Comparison of ENCODE assay signal across 23 cellular contexts in the genomic region with DNA sequence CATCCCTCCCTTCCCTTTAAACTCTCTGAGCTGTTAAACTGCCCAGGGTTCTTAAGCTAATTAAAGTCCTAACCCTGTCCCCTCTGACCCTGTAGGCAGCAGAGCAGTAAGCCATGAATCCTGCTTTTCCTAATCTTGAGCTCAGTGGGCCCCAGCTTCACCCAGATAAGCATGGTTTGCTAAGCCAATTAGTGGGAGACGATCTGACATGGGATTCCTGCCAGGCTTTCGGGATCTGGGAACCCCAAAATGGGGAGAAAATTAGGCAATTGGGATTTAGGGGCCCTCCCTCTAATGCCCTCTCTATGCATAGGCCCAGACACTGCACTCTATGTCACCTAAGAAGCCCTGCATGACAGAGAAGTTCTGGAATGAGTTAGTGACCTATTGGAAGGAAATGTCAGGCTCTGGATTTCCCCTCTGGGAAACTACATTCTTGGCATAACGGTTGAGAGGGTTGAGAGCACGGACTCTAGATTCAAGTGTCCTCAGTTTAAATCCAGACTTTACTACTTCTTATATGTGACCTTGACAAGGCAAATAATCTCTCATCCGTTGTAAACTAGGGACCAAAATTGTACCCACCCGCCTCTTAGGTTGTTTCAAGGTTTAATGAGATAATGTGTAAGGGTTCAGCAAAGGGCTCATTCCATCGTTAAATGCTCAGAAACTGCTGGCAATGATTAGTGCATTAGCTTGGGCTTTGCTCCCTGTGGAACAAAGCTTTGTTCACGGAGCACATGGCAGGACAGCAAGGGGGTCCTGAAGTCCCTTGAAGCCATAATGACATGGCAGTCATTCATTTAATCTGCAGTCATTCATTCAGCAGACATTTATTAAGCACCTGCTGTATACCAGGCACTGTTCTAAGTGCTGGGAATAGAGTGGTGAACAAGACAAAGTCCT. TPM values are rescaled to one million over a fixed set of nuclear protein-coding genes. Genes with fewer than 3 reads are reported as not detected.
DNase-seq lines count a peak whose midpoint lies in the region; ATAC-seq and TF ChIP-seq lines count a peak whose summit lies in the region.
"Had no signal": no experiment of that assay in that cellular context is flagged by ENCODE, and none has a peak within 500 bp of the region (broad histone marks: within the 10 kb centered on the region; RNA-seq: fewer than 3 reads in every experiment).

No MANE protein-coding gene starts in this region.

- ATAC-seq in IMR-90 (ENCODE audit: low read depth) (no peak), GM18517 (IDR thresholded peaks at IDR 0.05; ENCODE audit: unreplicated experiment) (no peak)

- no peaks in the 10 kb centered on the region for H3K79me1 ChIP-seq in IMR-90 (ENCODE audit: low read depth in 1 of 2, low read length in 2 of 2)

- intact Hi-C loops in IMR-90 (cut with micrococcal nuclease), result no loop called here
- intact Hi-C loops in activated naive CD4-positive, alpha-beta T cell treated with anti-CD3 and anti-CD28 coated beads for 36 hours (cut with micrococcal nuclease), result no loop called here

- no peak overlapping the region for H3K18ac ChIP-seq in IMR-90 (ENCODE audit: low read depth, low read length)

- TF ChIP-seq RAD21 in IMR-90 (IDR thresholded peaks at IDR 0.05; ENCODE audit: low read length), result no peak

- H3K36me3 ChIP-seq in IMR-90 (ENCODE audit: control insufficient read depth, insufficient read depth, low read length), result no peaks in the 10 kb centered on the region
- H3K36me3 ChIP-seq: left ventricle myocardium inferior, ovary, vagina had no signal

- H3K9ac ChIP-seq in IMR-90 (ENCODE audit: low read depth, low read length), result no peak overlapping the region

- DNase-seq in Caki2 (ENCODE audit: low read depth) (peak; percentile 97), IMR-90 (peak; percentile 36), ecto neural progenitor cell (ENCODE audit: low spot score) (peak; percentile 63), nephron progenitor cell (peak; percentile 30), NCI-H1048 (lab: John Stamatoyannopoulos, UW) (no peak)
- no peak for DNase-seq in activated naive CD4-positive, alpha-beta T cell treated with anti-CD3 and anti-CD28 coated beads for 36 hours
- DNase-seq in stimulated activated CD4-positive, alpha-beta T cell treated with anti-CD3 and anti-CD28 coated beads, Interleukin-4, amount 100 ng/mL, for 24 hours, result no peak
- DNase-seq: activated T-cell treated with anti-CD3 and anti-CD28 coated beads for 4 hours; effector memory CD4-positive, alpha-beta T cell; hippocampal formation; left ventricle myocardium inferior; NCI-H146; NCI-H226; NK-92 treated with Interleukin-12 subunit alpha and Interleukin-12 subunit beta, amount 100 ng/mL, for 24 hours; ovary; stimulated activated CD4-positive, alpha-beta T cell treated with anti-CD3 and anti-CD28 coated beads, Interleukin-2, amount 100 ng/mL, for 48 hours; substantia nigra had no signal

- no peak overlapping the region for H4K91ac ChIP-seq in IMR-90 (ENCODE audit: insufficient read depth, low read depth, low read length)

- no peak overlapping the region for H2AFZ ChIP-seq in IMR-90 (replicated peaks; ENCODE audit: low read length, poor library complexity)

- no peak overlapping the region for H3K4me3 ChIP-seq in IMR-90 (ENCODE audit: insufficient read depth, low read depth, low read length)
- H3K4me3 ChIP-seq: left ventricle myocardium inferior, ovary, vagina had no signal

- no peaks in the 10 kb centered on the region for H3K36me3 Mint-ChIP-seq in nephron progenitor cell (ENCODE audit: low read depth)
- H3K36me3 Mint-ChIP-seq in activated naive CD4-positive, alpha-beta T cell treated with anti-CD3 and anti-CD28 coated beads for 36 hours (ENCODE audit: low read depth), result no peaks in the 10 kb centered on the region

- no TSS peak for BruUV-seq in IMR-90 (replicated peaks; lab: Mats Ljungman, UMichigan)

- no peak overlapping the region for H2AK5ac ChIP-seq in IMR-90 (ENCODE audit: low read depth, low read length)

- no peak overlapping the region for H3K23ac ChIP-seq in IMR-90 (ENCODE audit: low read depth, low read length)

- H3K9me1 ChIP-seq in IMR-90 (ENCODE audit: insufficient read depth, low read length), result no peaks in the 10 kb centered on the region

- TF ChIP-seq POLR2A in IMR-90 (IDR thresholded peaks at IDR 0.05; ENCODE audit: low read depth, low read length), result no peak

- H3K4me1 Mint-ChIP-seq in nephron progenitor cell, result peaks cover 90% of the 10 kb centered on the region
- peaks cover 4% of the 10 kb centered on the region for H3K4me1 Mint-ChIP-seq in activated naive CD4-positive, alpha-beta T cell treated with anti-CD3 and anti-CD28 coated beads for 36 hours (ENCODE audit: low read depth)

- H4K20me1 ChIP-seq in IMR-90 (ENCODE audit: insufficient read depth, low read length), result peaks cover 6% of the 10 kb centered on the region; the same call in 1 of the 2 replicates

- H3K4me1 ChIP-seq in IMR-90 (ENCODE audit: control insufficient read depth, insufficient read depth, low read length), result no peaks in the 10 kb centered on the region; the same call in 1 of the 2 replicates

- dilution Hi-C loops in IMR-90 (cut with HindIII; ENCODE audit: low sequenced_read_pairs, unreplicated experiment), result no loop called here

- POLR2A ChIA-PET in IMR-90 (lab: Charles Lee; ENCODE audit: unreplicated experiment), result no interaction called here

- CTCF ChIA-PET in IMR-90 (lab: Yijun Ruan, JAX), result no interaction called here
- CTCF ChIA-PET in activated naive CD4-positive, alpha-beta T cell treated with anti-CD3 and anti-CD28 coated beads for 36 hours (lab: Charles Lee), result interaction anchor here (1.0 to 2.7 kb wide), 2 partner anchors 21 to 58 kb away, joined by 3 to 8 read pairs; a partner anchor contains a TSS

- no peak overlapping the region for H3K4me2 ChIP-seq in IMR-90 (ENCODE audit: low read depth, low read length)

- peak overlapping the region; percentile 97 for H3K27ac Mint-ChIP-seq in nephron progenitor cell
- H3K27ac Mint-ChIP-seq in activated naive CD4-positive, alpha-beta T cell treated with anti-CD3 and anti-CD28 coated beads for 36 hours, result no peak overlapping the region
- H3K27ac Mint-ChIP-seq: activated naive CD4-positive, alpha-beta T cell treated with anti-CD3 and anti-CD28 coated beads, Interleukin-2, amount 50 U/mL, for 24 hours had no signal

- no peak overlapping the region for H3K14ac ChIP-seq in IMR-90 (replicated peaks; ENCODE audit: low read depth, low read length)

- peak overlapping the region; percentile 77 for H3K4me3 Mint-ChIP-seq in nephron progenitor cell
- H3K4me3 Mint-ChIP-seq in activated naive CD4-positive, alpha-beta T cell treated with anti-CD3 and anti-CD28 coated beads for 36 hours, result no peak overlapping the region
- H3K4me3 Mint-ChIP-seq: activated naive CD4-positive, alpha-beta T cell treated with anti-CD3 and anti-CD28 coated beads, Interleukin-2, amount 50 U/mL, for 24 hours had no signal

- H3K4ac ChIP-seq in IMR-90 (ENCODE audit: low read depth, low read length), result no peak overlapping the region

- H4K8ac ChIP-seq in IMR-90 (ENCODE audit: low read depth in 2 of 2, low read length in 2 of 2), result no peak overlapping the region

- no peaks in the 10 kb centered on the region for H3K9me3 Mint-ChIP-seq in nephron progenitor cell
- H3K9me3 Mint-ChIP-seq in activated naive CD4-positive, alpha-beta T cell treated with anti-CD3 and anti-CD28 coated beads for 36 hours, result no peaks in the 10 kb centered on the region
- H3K9me3 Mint-ChIP-seq: activated naive CD4-positive, alpha-beta T cell treated with anti-CD3 and anti-CD28 coated beads, Interleukin-2, amount 50 U/mL, for 24 hours had no signal

- H3K27me3 Mint-ChIP-seq in nephron progenitor cell (ENCODE audit: low read depth, poor library complexity), result peaks cover 11% of the 10 kb centered on the region
- H3K27me3 Mint-ChIP-seq in activated naive CD4-positive, alpha-beta T cell treated with anti-CD3 and anti-CD28 coated beads for 36 hours (ENCODE audit: low read depth), result peaks cover 33% of the 10 kb centered on the region

- H2BK120ac ChIP-seq in IMR-90 (ENCODE audit: low read depth, low read length), result no peak overlapping the region

- H3K56ac ChIP-seq in IMR-90 (ENCODE audit: extremely low read depth, insufficient read depth, low read length), result no peak overlapping the region

- no peak overlapping the region for H2BK15ac ChIP-seq in IMR-90 (ENCODE audit: low read depth, low read length)

- H4K5ac ChIP-seq in IMR-90 (ENCODE audit: low read depth, low read length), result no peak overlapping the region

- H3K9me3 ChIP-seq in IMR-90 (ENCODE audit: control insufficient read depth, insufficient read depth, low read length), result no peaks in the 10 kb centered on the region
- H3K9me3 ChIP-seq: left ventricle myocardium inferior, ovary, vagina had no signal

- TF ChIP-seq CTCF in IMR-90 (conservative IDR thresholded peaks at IDR 0.05; ENCODE audit: low read depth, low read length) (no peak), nephron progenitor cell (IDR thresholded peaks at IDR 0.05) (no peak)

- peaks cover 40% of the 10 kb centered on the region for H3K27me3 ChIP-seq in IMR-90 (ENCODE audit: control insufficient read depth, insufficient read depth, low read length)
- H3K27me3 ChIP-seq: ovary, vagina had no signal

- H2BK20ac ChIP-seq in IMR-90 (ENCODE audit: low read depth, low read length), result no peak overlapping the region

- in situ Hi-C loops in Caki2 (cut with HindIII; ENCODE audit: low pct_unique_long_range_greater_than_20kb, low sequenced_read_pairs) (no loop called here), IMR-90 (cut with MboI; ENCODE audit: low sequenced_read_pairs) (no loop called here)

- H3K27ac ChIP-seq in IMR-90 (ENCODE audit: insufficient read depth, low read length), result no peak overlapping the region
- H3K27ac ChIP-seq: left ventricle myocardium inferior, ovary, vagina had no signal

- H2AK9ac ChIP-seq in IMR-90 (replicated peaks; ENCODE audit: low read depth, low read length, poor library complexity), result no peak overlapping the region

- no peak overlapping the region for H2BK5ac ChIP-seq in IMR-90 (ENCODE audit: low read depth, low read length, poor library complexity, severe bottlenecking)

- no CpG with 5 or more reads among the region's 8 CpGs for WGBS in IMR-90 (ENCODE audit: extremely low coverage in 2 of 2, insufficient read length in 1 of 2), 2 experiments

RNA-seq across cellular contexts. Expression of a gene that starts 4.8 kb away (rescaled TPM):
- total RNA-seq in Caki2 (2014; rRNA removed; shearing (Covaris generic); ENCODE audit: low replicate concordance), result 8.1 and 9.7 TPM in 2 replicates
- total RNA-seq in IMR-90 (2012; rRNA removed), result not detected in 2 replicates
- not detected in 2 replicates for polyA plus RNA-seq in IMR-90 (2012; rRNA removed)
- not detected in 2 replicates for polyA plus RNA-seq in IMR-90 (2012; cell fraction: cytosol; rRNA removed)
- polyA plus RNA-seq in IMR-90 (2012; cell fraction: nucleus; rRNA removed; ENCODE audit: low replicate concordance), result 0.01 TPM in 1 of 2 replicates, not detected in the other
- total RNA-seq in activated naive CD4-positive, alpha-beta T cell treated with anti-CD3 and anti-CD28 coated beads for 36 hours, result under 1 TPM; 0.02 TPM
- total RNA-seq: bronchial epithelial cell, H4, left ventricle myocardium inferior, LHCN-M2, ovary, vagina had no signal
- polyA plus RNA-seq: ovary had no signal

RNA-seq across cellular contexts. Expression of a gene that starts 20.9 kb away (rescaled TPM):
- 50.9 and 55.6 TPM in 2 replicates for total RNA-seq in Caki2 (2014; rRNA removed; shearing (Covaris generic); ENCODE audit: low replicate concordance)
- total RNA-seq in IMR-90 (2012; rRNA removed), result 5.0 and 5.8 TPM in 2 replicates
- polyA plus RNA-seq in IMR-90 (2012; rRNA removed), result 15.7 and 16.0 TPM in 2 replicates
- 12.2 and 15.0 TPM in 2 replicates for polyA plus RNA-seq in IMR-90 (2012; cell fraction: cytosol; rRNA removed)
- 6.9 and 8.3 TPM in 2 replicates for polyA plus RNA-seq in IMR-90 (2012; cell fraction: nucleus; rRNA removed; ENCODE audit: low replicate concordance)
- total RNA-seq in activated naive CD4-positive, alpha-beta T cell treated with anti-CD3 and anti-CD28 coated beads for 36 hours, result 10 to 100 TPM; 17.4 to 19.3 TPM

RNA-seq across cellular contexts. Expression of a gene that starts 37.5 kb away (rescaled TPM):
- 21.5 and 29.4 TPM in 2 replicates for total RNA-seq in Caki2 (2014; rRNA removed; shearing (Covaris generic); ENCODE audit: low replicate concordance)
- total RNA-seq in IMR-90 (2012; rRNA removed), result not detected in 2 replicates
- not detected in 2 replicates for polyA plus RNA-seq in IMR-90 (2012; rRNA removed)
- not detected in 2 replicates for polyA plus RNA-seq in IMR-90 (2012; cell fraction: cytosol; rRNA removed)
- not detected in 2 replicates for polyA plus RNA-seq in IMR-90 (2012; cell fraction: nucleus; rRNA removed; ENCODE audit: low replicate concordance)
- not detected for total RNA-seq in activated naive CD4-positive, alpha-beta T cell treated with anti-CD3 and anti-CD28 coated beads for 36 hours
- total RNA-seq: bronchial epithelial cell, LHCN-M2 had no signal

Comparison
In these comparisons a context has a peak if more than half of its experiments do, and no peak if none do; other contexts are left out.
1. DNase-seq: peak in Caki2 (single experiment), IMR-90 (single experiment), ecto neural progenitor cell (single experiment) and nephron progenitor cell (single experiment); none in NCI-H1048 (single experiment), activated naive CD4-positive, alpha-beta T cell treated with anti-CD3 and anti-CD28 coated beads for 36 hours (single experiment) and stimulated activated CD4-positive, alpha-beta T cell treated with anti-CD3 and anti-CD28 coated beads, Interleukin-4, amount 100 ng/mL, for 24 hours (single experiment).
2. RNA of a gene that starts 37.5 kb away (total RNA-seq): 21.5 to 29.4 TPM in Caki2; not detected in activated naive CD4-positive, alpha-beta T cell treated with anti-CD3 and anti-CD28 coated beads for 36 hours and not detected in IMR-90; every median in the first group is over 10 times any median in the second.